In the genomic region with DNA sequence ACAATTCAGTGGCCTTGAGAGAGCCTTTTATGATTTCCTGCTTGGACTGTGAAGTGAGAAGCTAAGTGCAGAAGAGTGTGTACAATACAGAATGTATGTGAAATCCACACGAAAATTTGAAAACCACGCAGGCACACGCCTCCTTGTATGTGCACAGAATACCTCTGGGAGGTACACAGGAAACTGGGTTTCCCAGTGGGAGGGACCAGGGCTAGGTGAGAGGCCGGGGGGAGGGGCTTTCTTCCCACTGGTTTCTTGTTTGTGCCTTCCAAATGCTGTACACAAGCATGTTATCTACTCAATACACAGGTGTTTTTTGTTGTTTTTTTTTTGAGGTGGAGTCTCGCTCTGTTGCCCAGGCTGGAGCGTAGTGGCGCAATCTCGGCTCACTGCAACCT, we compare ENCODE assay signal across 18 cellular contexts. TPM values are rescaled to one million over a fixed set of nuclear protein-coding genes. Genes with fewer than 3 reads are reported as not detected.
A peak's percentile ranks its signal among the peaks of the same experiment; 100 is the strongest.
DNase-seq lines count a peak whose midpoint lies in the region; TF ChIP-seq lines count a peak whose summit lies in the region.
"Had no signal": no experiment of that assay in that cellular context is flagged by ENCODE, and none has a peak within 500 bp of the region (broad histone marks: within the 10 kb centered on the region; RNA-seq: fewer than 3 reads in every experiment).

No MANE protein-coding gene starts in this region.

- intact Hi-C loops in activated CD4-positive, alpha-beta memory T cell treated with anti-CD3 and anti-CD28 coated beads for 36 hours (cut with micrococcal nuclease) = loop anchor here (5.0 to 10.0 kb wide), 2 partner anchors 107 to 220 kb away; no protein-coding TSS in a partner anchor
- intact Hi-C loops in activated T-helper 1 cell treated with anti-CD3 and anti-CD28 coated beads, Interleukin-12 subunit alpha, Interleukin-12 subunit beta, Interleukin-2, Interleukin-4 antibody, amounts not matched to agents 30 ng/mL and 10 ng/mL and 1 ng/mL, durations not matched to agents 14 hours and 24 hours and 36 hours (cut with micrococcal nuclease) = loop anchor here (1.0 to 5.0 kb wide), 3 partner anchors 7 to 37 kb away; no protein-coding TSS in a partner anchor

- H3K9me3 Mint-ChIP-seq in activated CD4-positive, alpha-beta memory T cell treated with anti-CD3 and anti-CD28 coated beads, Interleukin-2, amount 10 ng/mL, durations not matched to agents 7 days and 5 days = no peaks in the 10 kb centered on the region
- no peaks in the 10 kb centered on the region for H3K9me3 Mint-ChIP-seq in activated CD4-positive, alpha-beta memory T cell treated with anti-CD3 and anti-CD28 coated beads for 36 hours
- H3K9me3 Mint-ChIP-seq in HFFc6 = no peaks in the 10 kb centered on the region
- H3K9me3 Mint-ChIP-seq in activated T-helper 1 cell treated with anti-CD3 and anti-CD28 coated beads, Interleukin-12 subunit alpha, Interleukin-12 subunit beta, Interleukin-2, Interleukin-4 antibody, amounts not matched to agents 30 ng/mL and 10 ng/mL and 1 ng/mL, durations not matched to agents 14 hours and 24 hours and 36 hours = no peaks in the 10 kb centered on the region
- no peaks in the 10 kb centered on the region for H3K9me3 Mint-ChIP-seq in nephron progenitor cell
- H3K9me3 Mint-ChIP-seq: stimulated activated memory B cell treated with anti-CD40 and anti-IgM and Interleukin-4, amounts not matched to agents 10 μg/mL and 1 μg/mL and 100 μg/mL, for 72 hours had no signal

- POLR2A ChIA-PET in activated CD4-positive, alpha-beta memory T cell treated with anti-CD3 and anti-CD28 coated beads, Interleukin-2, amount 10 ng/mL, durations not matched to agents 7 days and 5 days (lab: Charles Lee) = interaction anchor here (1.0 to 2.5 kb wide), 2 partner anchors 8 to 144 kb away, joined by 3 to 11 read pairs; no protein-coding TSS in a partner anchor
- POLR2A ChIA-PET in activated CD4-positive, alpha-beta memory T cell treated with anti-CD3 and anti-CD28 coated beads for 36 hours (lab: Charles Lee) = no interaction called here

- CTCF ChIA-PET in activated CD4-positive, alpha-beta memory T cell treated with anti-CD3 and anti-CD28 coated beads, Interleukin-2, amount 10 ng/mL, durations not matched to agents 7 days and 5 days (lab: Charles Lee) = interaction anchor here (1.1 to 2.7 kb wide), 3 partner anchors 431 to 473 kb away, joined by 4 to 8 read pairs (median 8); no protein-coding TSS in a partner anchor
- CTCF ChIA-PET in activated CD4-positive, alpha-beta memory T cell treated with anti-CD3 and anti-CD28 coated beads for 36 hours (lab: Charles Lee) = interaction anchor here (1.1 to 1.7 kb wide), 2 partner anchors 462 to 473 kb away, joined by 3 to 6 read pairs; no protein-coding TSS in a partner anchor

- peaks cover 3% of the 10 kb centered on the region for H3K27me3 Mint-ChIP-seq in activated CD4-positive, alpha-beta memory T cell treated with anti-CD3 and anti-CD28 coated beads, Interleukin-2, amount 10 ng/mL, durations not matched to agents 7 days and 5 days
- no peaks in the 10 kb centered on the region for H3K27me3 Mint-ChIP-seq in activated CD4-positive, alpha-beta memory T cell treated with anti-CD3 and anti-CD28 coated beads for 36 hours
- peaks cover 2% of the 10 kb centered on the region for H3K27me3 Mint-ChIP-seq in HFFc6 (ENCODE audit: insufficient read depth)
- H3K27me3 Mint-ChIP-seq in activated T-helper 1 cell treated with anti-CD3 and anti-CD28 coated beads, Interleukin-12 subunit alpha, Interleukin-12 subunit beta, Interleukin-2, Interleukin-4 antibody, amounts not matched to agents 30 ng/mL and 10 ng/mL and 1 ng/mL, durations not matched to agents 14 hours and 24 hours and 36 hours (ENCODE audit: insufficient read depth) = no peaks in the 10 kb centered on the region
- H3K27me3 Mint-ChIP-seq in nephron progenitor cell (ENCODE audit: low read depth, poor library complexity) = peaks cover 6% of the 10 kb centered on the region

- H3K4me3 Mint-ChIP-seq in activated CD4-positive, alpha-beta memory T cell treated with anti-CD3 and anti-CD28 coated beads, Interleukin-2, amount 10 ng/mL, durations not matched to agents 7 days and 5 days = no peak overlapping the region
- no peak overlapping the region for H3K4me3 Mint-ChIP-seq in activated CD4-positive, alpha-beta memory T cell treated with anti-CD3 and anti-CD28 coated beads for 36 hours
- H3K4me3 Mint-ChIP-seq in HFFc6 (no peak overlapping the region), nephron progenitor cell (no peak overlapping the region)
- H3K4me3 Mint-ChIP-seq in activated T-helper 1 cell treated with anti-CD3 and anti-CD28 coated beads, Interleukin-12 subunit alpha, Interleukin-12 subunit beta, Interleukin-2, Interleukin-4 antibody, amounts not matched to agents 30 ng/mL and 10 ng/mL and 1 ng/mL, durations not matched to agents 14 hours and 24 hours and 36 hours = peak overlapping the region; percentile 30
- H3K4me3 Mint-ChIP-seq: stimulated activated memory B cell treated with anti-CD40 and anti-IgM and Interleukin-4, amounts not matched to agents 10 μg/mL and 1 μg/mL and 100 μg/mL, for 72 hours had no signal

- H3K36me3 Mint-ChIP-seq in activated CD4-positive, alpha-beta memory T cell treated with anti-CD3 and anti-CD28 coated beads, Interleukin-2, amount 10 ng/mL, durations not matched to agents 7 days and 5 days (ENCODE audit: low read depth) = no peaks in the 10 kb centered on the region
- H3K36me3 Mint-ChIP-seq in activated CD4-positive, alpha-beta memory T cell treated with anti-CD3 and anti-CD28 coated beads for 36 hours = no peaks in the 10 kb centered on the region
- H3K36me3 Mint-ChIP-seq in HFFc6 (ENCODE audit: low read depth) (no peaks in the 10 kb centered on the region), nephron progenitor cell (ENCODE audit: low read depth) (no peaks in the 10 kb centered on the region)
- no peaks in the 10 kb centered on the region for H3K36me3 Mint-ChIP-seq in activated T-helper 1 cell treated with anti-CD3 and anti-CD28 coated beads, Interleukin-12 subunit alpha, Interleukin-12 subunit beta, Interleukin-2, Interleukin-4 antibody, amounts not matched to agents 30 ng/mL and 10 ng/mL and 1 ng/mL, durations not matched to agents 14 hours and 24 hours and 36 hours (ENCODE audit: low read depth)
- H3K36me3 Mint-ChIP-seq: stimulated activated memory B cell treated with anti-CD40 and anti-IgM and Interleukin-4, amounts not matched to agents 10 μg/mL and 1 μg/mL and 100 μg/mL, for 72 hours had no signal

- DNase-seq in activated CD4-positive, alpha-beta memory T cell treated with anti-CD3 and anti-CD28 coated beads, Interleukin-2, amount 10 ng/mL, durations not matched to agents 7 days and 5 days = no peak
- DNase-seq in activated CD4-positive, alpha-beta memory T cell treated with anti-CD3 and anti-CD28 coated beads for 36 hours = no peak
- DNase-seq in HFFc6 (no peak), nephron progenitor cell (no peak), D341Med (ENCODE audit: low spot score) (no peak), GM03348 (ENCODE audit: low spot score) (no peak)
- no peak for DNase-seq in activated T-helper 1 cell treated with anti-CD3 and anti-CD28 coated beads, Interleukin-12 subunit alpha, Interleukin-12 subunit beta, Interleukin-2, Interleukin-4 antibody, amounts not matched to agents 30 ng/mL and 10 ng/mL and 1 ng/mL, durations not matched to agents 14 hours and 24 hours and 36 hours (ENCODE audit: low spot score)
- DNase-seq in stimulated activated CD4-positive, alpha-beta T cell treated with anti-CD3 and anti-CD28 coated beads, Interleukin-4, amount 100 ng/mL, for 1 hour = no peak
- DNase-seq: activated T-cell treated with anti-CD3 and anti-CD28 coated beads, Interleukin-2, amount 50 U/mL, for 1 hour; BE2C; EL; foreskin melanocyte; mammary epithelial cell; MM.1S; NCI-H2107 had no signal

- no peak for TF ChIP-seq CTCF in HFFc6 (IDR thresholded peaks at IDR 0.05)
- TF ChIP-seq CTCF in nephron progenitor cell (IDR thresholded peaks at IDR 0.05) = no peak

- H3K27ac Mint-ChIP-seq in activated CD4-positive, alpha-beta memory T cell treated with anti-CD3 and anti-CD28 coated beads, Interleukin-2, amount 10 ng/mL, durations not matched to agents 7 days and 5 days = peak overlapping the region; percentile 21
- no peak overlapping the region for H3K27ac Mint-ChIP-seq in activated CD4-positive, alpha-beta memory T cell treated with anti-CD3 and anti-CD28 coated beads for 36 hours
- H3K27ac Mint-ChIP-seq in HFFc6 (peak overlapping the region; percentile 36; the same call in 1 of the 2 replicates), nephron progenitor cell (peak overlapping the region; percentile 89)
- peak overlapping the region; percentile 81 for H3K27ac Mint-ChIP-seq in activated T-helper 1 cell treated with anti-CD3 and anti-CD28 coated beads, Interleukin-12 subunit alpha, Interleukin-12 subunit beta, Interleukin-2, Interleukin-4 antibody, amounts not matched to agents 30 ng/mL and 10 ng/mL and 1 ng/mL, durations not matched to agents 14 hours and 24 hours and 36 hours
- H3K27ac Mint-ChIP-seq: stimulated activated memory B cell treated with anti-CD40 and anti-IgM and Interleukin-4, amounts not matched to agents 10 μg/mL and 1 μg/mL and 100 μg/mL, for 72 hours had no signal

- peaks cover 55% of the 10 kb centered on the region for H3K4me1 Mint-ChIP-seq in activated CD4-positive, alpha-beta memory T cell treated with anti-CD3 and anti-CD28 coated beads, Interleukin-2, amount 10 ng/mL, durations not matched to agents 7 days and 5 days
- peaks cover 32% of the 10 kb centered on the region for H3K4me1 Mint-ChIP-seq in activated CD4-positive, alpha-beta memory T cell treated with anti-CD3 and anti-CD28 coated beads for 36 hours (ENCODE audit: low read depth)
- H3K4me1 Mint-ChIP-seq in HFFc6 (ENCODE audit: low read depth) = peaks cover 28% of the 10 kb centered on the region
- H3K4me1 Mint-ChIP-seq in activated T-helper 1 cell treated with anti-CD3 and anti-CD28 coated beads, Interleukin-12 subunit alpha, Interleukin-12 subunit beta, Interleukin-2, Interleukin-4 antibody, amounts not matched to agents 30 ng/mL and 10 ng/mL and 1 ng/mL, durations not matched to agents 14 hours and 24 hours and 36 hours (ENCODE audit: low read depth) = peaks cover 52% of the 10 kb centered on the region
- peaks cover 73% of the 10 kb centered on the region for H3K4me1 Mint-ChIP-seq in nephron progenitor cell

RNA-seq across cellular contexts. Expression of a gene that starts 16.1 kb away (rescaled TPM):
- not detected for total RNA-seq in activated CD4-positive, alpha-beta memory T cell treated with anti-CD3 and anti-CD28 coated beads, Interleukin-2, amount 10 ng/mL, durations not matched to agents 7 days and 5 days
- not detected for total RNA-seq in activated CD4-positive, alpha-beta memory T cell treated with anti-CD3 and anti-CD28 coated beads for 36 hours
- under 1 TPM in 2 of 6 experiments, not detected in 4; 0.14 to 0.20 TPM for total RNA-seq in HFFc6 (2021; fragmentation: NEBNext Ultra II Directional; extraction: Animal tissue kit (Norgen Biotek cat#: 25700))
- not detected in 2 replicates for total RNA-seq in activated T-helper 1 cell treated with anti-CD3 and anti-CD28 coated beads, Interleukin-12 subunit alpha, Interleukin-12 subunit beta, Interleukin-2, Interleukin-4 antibody, amounts not matched to agents 30 ng/mL and 10 ng/mL and 1 ng/mL, durations not matched to agents 14 hours and 24 hours and 36 hours
- total RNA-seq: endothelial cell of umbilical vein, H4, mammary epithelial cell had no signal

RNA-seq across cellular contexts. Expression of a gene that starts 21.2 kb away (rescaled TPM):
- 10 to 100 TPM; 34.2 to 38.7 TPM for total RNA-seq in activated CD4-positive, alpha-beta memory T cell treated with anti-CD3 and anti-CD28 coated beads, Interleukin-2, amount 10 ng/mL, durations not matched to agents 7 days and 5 days
- total RNA-seq in activated CD4-positive, alpha-beta memory T cell treated with anti-CD3 and anti-CD28 coated beads for 36 hours = 10 to 100 TPM; 59.9 to 64.6 TPM
- 10 to 100 TPM; 81.6 to 90.0 (median 87.7) TPM for total RNA-seq in HFFc6 (2021; fragmentation: NEBNext Ultra II Directional; extraction: Animal tissue kit (Norgen Biotek cat#: 25700))
- total RNA-seq in activated T-helper 1 cell treated with anti-CD3 and anti-CD28 coated beads, Interleukin-12 subunit alpha, Interleukin-12 subunit beta, Interleukin-2, Interleukin-4 antibody, amounts not matched to agents 30 ng/mL and 10 ng/mL and 1 ng/mL, durations not matched to agents 14 hours and 24 hours and 36 hours = 67.1 and 67.3 TPM in 2 replicates

RNA-seq across cellular contexts. Expression of a gene that starts 37.2 kb away (rescaled TPM):
- 10 to 100 TPM; 22.5 to 23.4 TPM for total RNA-seq in activated CD4-positive, alpha-beta memory T cell treated with anti-CD3 and anti-CD28 coated beads, Interleukin-2, amount 10 ng/mL, durations not matched to agents 7 days and 5 days
- 10 to 100 TPM; 14.1 to 15.7 TPM for total RNA-seq in activated CD4-positive, alpha-beta memory T cell treated with anti-CD3 and anti-CD28 coated beads for 36 hours
- 10 to 100 TPM; 28.9 to 33.1 (median 30.6) TPM for total RNA-seq in HFFc6 (2021; fragmentation: NEBNext Ultra II Directional; extraction: Animal tissue kit (Norgen Biotek cat#: 25700))
- 24.0 TPM in 2 replicates for total RNA-seq in activated T-helper 1 cell treated with anti-CD3 and anti-CD28 coated beads, Interleukin-12 subunit alpha, Interleukin-12 subunit beta, Interleukin-2, Interleukin-4 antibody, amounts not matched to agents 30 ng/mL and 10 ng/mL and 1 ng/mL, durations not matched to agents 14 hours and 24 hours and 36 hours
